Comparison of ENCODE assay signal across 14 cellular contexts in the genomic region with DNA sequence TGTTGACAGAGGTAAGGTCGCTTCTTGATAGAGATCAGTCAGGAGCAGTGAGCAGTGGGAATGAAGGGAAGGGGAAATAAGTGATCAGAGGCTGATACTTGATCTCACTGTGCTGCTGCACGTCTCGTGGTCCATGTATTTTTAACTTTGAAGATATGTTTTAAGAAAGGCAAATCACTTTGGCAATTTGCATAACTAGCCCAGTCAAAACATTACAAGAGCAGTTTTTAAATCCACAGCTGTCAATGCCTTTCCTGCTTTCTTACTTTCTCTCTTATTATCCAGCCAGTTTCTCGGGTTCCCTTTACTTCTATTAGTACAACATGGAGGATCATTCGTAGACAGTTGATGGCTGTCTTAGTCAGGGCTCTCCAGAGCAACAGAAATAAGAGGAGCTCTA.
DNase-seq lines count a peak whose midpoint lies in the region; ATAC-seq and TF ChIP-seq lines count a peak whose summit lies in the region.
"Had no signal": no experiment of that assay in that cellular context is flagged by ENCODE, and none has a peak within 500 bp of the region (broad histone marks: within the 10 kb centered on the region; RNA-seq: fewer than 3 reads in every experiment).

No MANE protein-coding gene starts in this region.

- no peak overlapping the region for H3K4me3 ChIP-seq in uterus
- H3K4me3 ChIP-seq: testis had no signal

- no peaks in the 10 kb centered on the region for H3K36me3 ChIP-seq in uterus

- ATAC-seq in GM18907 (IDR thresholded peaks at IDR 0.05; ENCODE audit: unreplicated experiment) (peak; percentile 70), GM21717 (IDR thresholded peaks at IDR 0.05; ENCODE audit: unreplicated experiment) (peak; percentile 71), HG03159 (IDR thresholded peaks at IDR 0.05; ENCODE audit: unreplicated experiment) (peak; percentile 60), HG03139 (IDR thresholded peaks at IDR 0.05; ENCODE audit: unreplicated experiment) (no peak)

- H3K27me3 ChIP-seq in uterus, result no peaks in the 10 kb centered on the region
- H3K27me3 ChIP-seq: testis had no signal

- intact Hi-C loops in uterus (cut with DNase I; ENCODE audit: low total_unique reads), result no loop called here

- peak; percentile 13 for DNase-seq in myocyte (ENCODE audit: low read depth)
- DNase-seq in uterus, result no peak
- DNase-seq in HuH-7 (ENCODE audit: low spot score), result no peak
- DNase-seq: activated naive CD4-positive, alpha-beta T cell treated with anti-CD3 and anti-CD28 coated beads for 36 hours; activated T-cell treated with anti-CD3 and anti-CD28 coated beads, Interleukin-2, amount 50 U/mL, for 1 hour; Calu3; NCI-H1417 treated with DMSO at 0.1 percent for 48 hours; NCI-H446 treated with DMSO at 0.1 percent for 48 hours; stimulated activated CD4-positive, alpha-beta T cell treated with anti-CD3 and anti-CD28 coated beads, Interleukin-12 subunit alpha, Interleukin-12 subunit beta, amount 100 ng/mL, for 4 hours; testis had no signal

- H3K9me3 ChIP-seq in uterus, result no peaks in the 10 kb centered on the region
- H3K9me3 ChIP-seq: testis had no signal

- no peak overlapping the region for H3K27ac ChIP-seq in uterus
- H3K27ac ChIP-seq: testis had no signal

- TF ChIP-seq CTCF in uterus (IDR thresholded peaks at IDR 0.05), result no peak

- no peaks in the 10 kb centered on the region for H3K4me1 ChIP-seq in uterus
- H3K4me1 ChIP-seq: testis had no signal

- TF ChIP-seq POLR2A in uterus (IDR thresholded peaks at IDR 0.05), result no peak
